1 cellular context compared by ENCODE assay signal in the genomic region with DNA sequence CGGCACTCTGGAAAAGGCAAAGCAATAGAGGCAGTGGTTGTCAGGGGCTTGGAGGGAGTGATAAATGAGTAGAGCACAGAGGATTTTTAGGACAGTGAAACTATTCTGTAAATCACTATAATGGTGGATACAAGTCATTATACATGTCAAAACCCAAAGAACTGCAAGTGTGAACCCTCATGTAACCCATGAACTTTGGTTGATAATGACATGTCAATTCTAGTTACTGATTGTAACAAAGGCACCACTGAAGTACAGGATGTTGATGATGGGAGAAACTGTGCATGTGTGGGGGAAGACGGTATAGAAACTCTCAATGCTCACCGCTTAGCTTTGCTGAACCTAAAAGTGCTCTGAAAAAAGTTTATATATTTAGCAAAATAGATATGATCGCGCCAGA.
TF ChIP-seq lines count a peak whose summit lies in the region.

No MANE protein-coding gene starts in this region.

TF ChIP-seq in GM12878, 131 proteins besides CTCF, POLR2A, EP300 and RAD21 (continued from another document):
- TF ChIP-seq IKZF1 (conservative IDR thresholded peaks at IDR 0.05) (peak; percentile 46), NBN (IDR thresholded peaks at IDR 0.05) (peak; percentile 54), MTA2 (IDR thresholded peaks at IDR 0.05; ENCODE audit: low read depth) (peak; percentile 72), NR2C1 (IDR thresholded peaks at IDR 0.05) (peak; percentile 58), STAT3 (IDR thresholded peaks at IDR 0.05; ENCODE audit: low read depth, low read length) (peak; percentile 32; the same call in 1 of the 2 replicates), TCF12 (IDR thresholded peaks at IDR 0.05; ENCODE audit: low read depth, low read length) (no peak), FOXM1 (IDR thresholded peaks at IDR 0.05; ENCODE audit: low read depth, low read length) (peak; percentile 52; the same call in 1 of the 2 replicates), ZNF622 (IDR thresholded peaks at IDR 0.05) (no peak), PKNOX1 (IDR thresholded peaks at IDR 0.05) (peak; percentile 62), GATAD2B (conservative IDR thresholded peaks at IDR 0.05; ENCODE audit: low read depth) (0 out of 2 replicates have a peak, but pooled peaks have one; percentile 49), ZBED1 (IDR thresholded peaks at IDR 0.05; ENCODE audit: borderline replicate concordance) (peak; percentile 61; the same call in 1 of the 2 replicates), CHD2 (IDR thresholded peaks at IDR 0.05; ENCODE audit: borderline replicate concordance, low read depth, low read length) (peak; percentile 63; the same call in 1 of the 2 replicates), CBX5 (IDR thresholded peaks at IDR 0.05; ENCODE audit: low read depth) (peak; percentile 69; the same call in 1 of the 2 replicates), ATF2 (IDR thresholded peaks at IDR 0.05; ENCODE audit: low read length) (peak; percentile 66; the same call in 1 of the 2 replicates), SKIL (IDR thresholded peaks at IDR 0.05; ENCODE audit: low read depth, poor library complexity, severe bottlenecking) (peak; percentile 44), ATF7 (IDR thresholded peaks at IDR 0.05; ENCODE audit: low read depth) (peak; percentile 66), WRNIP1 (IDR thresholded peaks at IDR 0.05; ENCODE audit: borderline replicate concordance, low read depth, low read length) (no peak), NFXL1 (IDR thresholded peaks at IDR 0.05; ENCODE audit: borderline replicate concordance) (no peak), IKZF2 (IDR thresholded peaks at IDR 0.05) (peak; percentile 11 to 35; a peak in 1 of 4 replicates), CREB1 (IDR thresholded peaks at IDR 0.05; ENCODE audit: low read depth) (peak; percentile 39; the same call in 1 of the 2 replicates), RUNX3 (IDR thresholded peaks at IDR 0.05; ENCODE audit: low read length) (peak; percentile 64), BHLHE40 (IDR thresholded peaks at IDR 0.05; ENCODE audit: borderline replicate concordance in 1 of 2, low read depth in 2 of 2, low read length in 1 of 2) (peak; percentile 25 to 51; a peak in 1 of 4 replicates), HDGF (IDR thresholded peaks at IDR 0.05) (no peak), SUZ12 (IDR thresholded peaks at IDR 0.05; ENCODE audit: unreplicated experiment) (no peak), RELB (IDR thresholded peaks at IDR 0.05; ENCODE audit: low read depth) (peak; percentile 74), TARDBP (IDR thresholded peaks at IDR 0.05; ENCODE audit: borderline replicate concordance) (no peak), MEF2B (IDR thresholded peaks at IDR 0.05; ENCODE audit: partially characterized antibody, poor library complexity, severe bottlenecking) (peak; percentile 57), TBL1XR1 (IDR thresholded peaks at IDR 0.05; ENCODE audit: low read depth, low read length) (peak; percentile 43), BCL11A (IDR thresholded peaks at IDR 0.05; ENCODE audit: low read depth, low read length) (peak; percentile 14; the same call in 1 of the 2 replicates), NR2F1 (conservative IDR thresholded peaks at IDR 0.05) (peak; percentile 71), PML (IDR thresholded peaks at IDR 0.05; ENCODE audit: low read length) (peak; percentile 73)
- TF ChIP-seq, protein P1, sequence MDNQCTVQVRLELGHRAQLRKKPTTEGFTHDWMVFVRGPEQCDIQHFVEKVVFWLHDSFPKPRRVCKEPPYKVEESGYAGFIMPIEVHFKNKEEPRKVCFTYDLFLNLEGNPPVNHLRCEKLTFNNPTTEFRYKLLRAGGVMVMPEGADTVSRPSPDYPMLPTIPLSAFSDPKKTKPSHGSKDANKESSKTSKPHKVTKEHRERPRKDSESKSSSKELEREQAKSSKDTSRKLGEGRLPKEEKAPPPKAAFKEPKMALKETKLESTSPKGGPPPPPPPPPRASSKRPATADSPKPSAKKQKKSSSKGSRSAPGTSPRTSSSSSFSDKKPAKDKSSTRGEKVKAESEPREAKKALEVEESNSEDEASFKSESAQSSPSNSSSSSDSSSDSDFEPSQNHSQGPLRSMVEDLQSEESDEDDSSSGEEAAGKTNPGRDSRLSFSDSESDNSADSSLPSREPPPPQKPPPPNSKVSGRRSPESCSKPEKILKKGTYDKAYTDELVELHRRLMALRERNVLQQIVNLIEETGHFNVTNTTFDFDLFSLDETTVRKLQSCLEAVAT (IDR thresholded peaks at IDR 0.05), result peak; percentile 55
- TF ChIP-seq, protein P2, sequence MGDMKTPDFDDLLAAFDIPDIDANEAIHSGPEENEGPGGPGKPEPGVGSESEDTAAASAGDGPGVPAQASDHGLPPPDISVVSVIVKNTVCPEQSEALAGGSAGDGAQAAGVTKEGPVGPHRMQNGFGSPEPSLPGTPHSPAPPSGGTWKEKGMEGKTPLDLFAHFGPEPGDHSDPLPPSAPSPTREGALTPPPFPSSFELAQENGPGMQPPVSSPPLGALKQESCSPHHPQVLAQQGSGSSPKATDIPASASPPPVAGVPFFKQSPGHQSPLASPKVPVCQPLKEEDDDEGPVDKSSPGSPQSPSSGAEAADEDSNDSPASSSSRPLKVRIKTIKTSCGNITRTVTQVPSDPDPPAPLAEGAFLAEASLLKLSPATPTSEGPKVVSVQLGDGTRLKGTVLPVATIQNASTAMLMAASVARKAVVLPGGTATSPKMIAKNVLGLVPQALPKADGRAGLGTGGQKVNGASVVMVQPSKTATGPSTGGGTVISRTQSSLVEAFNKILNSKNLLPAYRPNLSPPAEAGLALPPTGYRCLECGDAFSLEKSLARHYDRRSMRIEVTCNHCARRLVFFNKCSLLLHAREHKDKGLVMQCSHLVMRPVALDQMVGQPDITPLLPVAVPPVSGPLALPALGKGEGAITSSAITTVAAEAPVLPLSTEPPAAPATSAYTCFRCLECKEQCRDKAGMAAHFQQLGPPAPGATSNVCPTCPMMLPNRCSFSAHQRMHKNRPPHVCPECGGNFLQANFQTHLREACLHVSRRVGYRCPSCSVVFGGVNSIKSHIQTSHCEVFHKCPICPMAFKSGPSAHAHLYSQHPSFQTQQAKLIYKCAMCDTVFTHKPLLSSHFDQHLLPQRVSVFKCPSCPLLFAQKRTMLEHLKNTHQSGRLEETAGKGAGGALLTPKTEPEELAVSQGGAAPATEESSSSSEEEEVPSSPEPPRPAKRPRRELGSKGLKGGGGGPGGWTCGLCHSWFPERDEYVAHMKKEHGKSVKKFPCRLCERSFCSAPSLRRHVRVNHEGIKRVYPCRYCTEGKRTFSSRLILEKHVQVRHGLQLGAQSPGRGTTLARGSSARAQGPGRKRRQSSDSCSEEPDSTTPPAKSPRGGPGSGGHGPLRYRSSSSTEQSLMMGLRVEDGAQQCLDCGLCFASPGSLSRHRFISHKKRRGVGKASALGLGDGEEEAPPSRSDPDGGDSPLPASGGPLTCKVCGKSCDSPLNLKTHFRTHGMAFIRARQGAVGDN (IDR thresholded peaks at IDR 0.05), result peak; percentile 90
